10 cellular contexts compared by ENCODE assay signal in genomic region chr9:79335987-79336386, GRCh38.
"Had no signal": no experiment of that assay in that cellular context is flagged by ENCODE, and none has a peak within 500 bp of the region (broad histone marks: within the 10 kb centered on the region; RNA-seq: fewer than 3 reads in every experiment).

No MANE protein-coding gene starts in this region.

- ATAC-seq: HCT116 had no signal

- H3K4me1 ChIP-seq: HAP-1 had no signal

- FAIRE-seq: H1, H54 had no signal

- H3K9me3 ChIP-seq: HAP-1 had no signal

- H3K27ac ChIP-seq: GM23248 had no signal

- H2AFZ ChIP-seq: GM23248 had no signal

- H3K36me3 ChIP-seq: HAP-1 had no signal

- DNase-seq: GM23248, GOT3, H7, H9, HCEC 1CT, HFFc6 had no signal

- H3K27ac Mint-ChIP-seq: H9, HFFc6 had no signal

- H3K4me3 ChIP-seq: GM23248, HAP-1 had no signal

- H3K4me3 Mint-ChIP-seq: H9, HFFc6 had no signal

- H3K9ac ChIP-seq: GM23248 had no signal
